ENCODE assay signal across 8 cellular contexts in the genomic region with DNA sequence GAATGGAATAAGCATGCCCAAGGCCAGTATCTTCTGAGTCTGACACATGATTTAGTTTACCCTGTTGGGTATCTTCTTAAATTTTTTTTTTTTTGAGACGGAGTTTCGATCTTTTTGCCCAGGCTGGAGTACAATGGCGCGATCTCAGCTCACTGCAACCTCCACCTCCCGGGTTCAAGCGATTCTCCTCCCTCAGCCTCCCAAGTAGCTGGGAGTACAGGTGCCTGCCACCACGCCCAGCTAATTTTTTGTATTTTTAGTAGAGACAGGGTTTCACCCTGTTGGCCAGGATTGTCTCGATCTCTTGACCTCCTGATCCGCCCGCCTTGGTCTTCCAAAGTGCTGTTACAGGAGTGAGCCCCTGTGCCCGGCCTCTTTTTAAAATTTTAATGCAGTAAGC. TPM values are rescaled to one million over a fixed set of nuclear protein-coding genes. Genes with fewer than 3 reads are reported as not detected.
DNase-seq lines count a peak whose midpoint lies in the region; ATAC-seq and TF ChIP-seq lines count a peak whose summit lies in the region.
"Not testable (repeated sequence)": the region's sequence is repeated elsewhere in the genome, so short reads cannot be mapped to it uniquely, and the experiment has no call there.

No MANE protein-coding gene starts in this region.

- H3K9ac ChIP-seq in BLaER1 treated with 17β-estradiol and CSF1 and Interleukin-3, amounts not matched to agents 10 nM and 100 nM: peak overlapping the region; percentile 95 to 100 (median 99)
- not testable (repeated sequence) for H3K9ac ChIP-seq in HUES6 (ENCODE audit: low read length)
- H3K9ac ChIP-seq in SK-N-SH: peak overlapping the region; percentile 99; the same call in 1 of the 2 replicates

- CTCF ChIA-PET in SK-N-SH (lab: Yijun Ruan, JAX): not testable (repeated sequence)

- TF ChIP-seq CTCF in SK-N-SH (IDR thresholded peaks at IDR 0.05); left ventricle myocardium inferior (IDR thresholded peaks at IDR 0.05; ENCODE audit: borderline replicate concordance); nephron progenitor cell (IDR thresholded peaks at IDR 0.05): not testable (repeated sequence)

- H3K27me3 ChIP-seq in BLaER1 treated with 17β-estradiol and CSF1 and Interleukin-3, amounts not matched to agents 10 nM and 100 nM; HUES6 (ENCODE audit: control insufficient read depth, insufficient read depth, low read length); SK-N-SH (ENCODE audit: insufficient read depth); left ventricle myocardium inferior (ENCODE audit: low read depth): not testable (repeated sequence)

- peak overlapping the region; percentile 93 for H3K4me3 Mint-ChIP-seq in activated T-helper 2 cell treated with anti-CD3 and anti-CD28 coated beads, Interferon-gamma antibody, Interleukin-2, Interleukin-4, amounts not matched to agents 10 μg/mL and 5 μg/mL and 100 μg/mL, durations not matched to agents 14 hours and 24 hours and 36 hours (ENCODE audit: low read depth)
- peak overlapping the region; percentile 37 for H3K4me3 Mint-ChIP-seq in dendritic cell treated with granulocyte-macrophage colony-stimulating factor and Interleukin-4, amounts not matched to agents 40 ng/mL and 50 ng/mL, for 4 days
- peak overlapping the region; percentile 98 for H3K4me3 Mint-ChIP-seq in nephron progenitor cell
- peak overlapping the region; percentile 93 to 94 for H3K4me3 Mint-ChIP-seq in stimulated activated naive CD8-positive, alpha-beta T cell treated with anti-CD3 and anti-CD28 coated beads, Interleukin-15, amount 100 ng/mL, for 72 hours

- H3K36me3 Mint-ChIP-seq in activated T-helper 2 cell treated with anti-CD3 and anti-CD28 coated beads, Interferon-gamma antibody, Interleukin-2, Interleukin-4, amounts not matched to agents 10 μg/mL and 5 μg/mL and 100 μg/mL, durations not matched to agents 14 hours and 24 hours and 36 hours (ENCODE audit: low read depth): peaks cover 42% of the 10 kb centered on the region
- H3K36me3 Mint-ChIP-seq in dendritic cell treated with granulocyte-macrophage colony-stimulating factor and Interleukin-4, amounts not matched to agents 40 ng/mL and 50 ng/mL, for 4 days (ENCODE audit: low read depth): peaks cover 46% of the 10 kb centered on the region
- H3K36me3 Mint-ChIP-seq in nephron progenitor cell (ENCODE audit: low read depth): peaks cover 58% of the 10 kb centered on the region

- H4K20me1 ChIP-seq in BLaER1 treated with 17β-estradiol and CSF1 and Interleukin-3, amounts not matched to agents 10 nM and 100 nM: peaks cover 59 to 60% (median 59%) of the 10 kb centered on the region in 11 experiments
- H4K20me1 ChIP-seq in SK-N-SH (ENCODE audit: insufficient read depth): peaks cover 60% of the 10 kb centered on the region

- H3K4me3 ChIP-seq in BLaER1 treated with 17β-estradiol and CSF1 and Interleukin-3, amounts not matched to agents 10 nM and 100 nM: peak overlapping the region; percentile 83 to 98 (median 96)
- H3K4me3 ChIP-seq in HUES6 (ENCODE audit: low read depth, low read length) (peak overlapping the region; percentile 100), SK-N-SH (ENCODE audit: low read depth in 2 of 2, low read length in 1 of 2) (peak overlapping the region; percentile 95; a peak in 3 of 4 replicates), left ventricle myocardium inferior (peak overlapping the region; percentile 92)

- ATAC-seq in stimulated activated naive CD8-positive, alpha-beta T cell treated with anti-CD3 and anti-CD28 coated beads, Interleukin-15, amount 100 ng/mL, for 72 hours: not testable (repeated sequence)

- 81% methylated on average over 11 of the region's 11 CpGs for WGBS in SK-N-SH (ENCODE audit: low lambda C conversion rate)

- H3K9me3 ChIP-seq in BLaER1 treated with 17β-estradiol and CSF1 and Interleukin-3, amounts not matched to agents 10 nM and 100 nM (replicated peaks in 1 of 11); HUES6 (ENCODE audit: control insufficient read depth, insufficient read depth, low read depth, low read length); SK-N-SH; left ventricle myocardium inferior (replicated peaks): not testable (repeated sequence)

- H3K4me1 ChIP-seq in BLaER1 treated with 17β-estradiol and CSF1 and Interleukin-3, amounts not matched to agents 10 nM and 100 nM: peaks cover 52 to 69% (median 63%) of the 10 kb centered on the region in 10 experiments
- peaks cover 17% of the 10 kb centered on the region for H3K4me1 ChIP-seq in HUES6 (ENCODE audit: control insufficient read depth, insufficient read depth, low read length)
- peaks cover 13 to 66% of the 10 kb centered on the region in 2 experiments for H3K4me1 ChIP-seq in SK-N-SH (ENCODE audit: control insufficient read depth in 1 of 2, insufficient read depth in 2 of 2, low read depth in 1 of 2, low read length in 1 of 2)
- peaks cover 82% of the 10 kb centered on the region for H3K4me1 ChIP-seq in left ventricle myocardium inferior

- H3K79me2 ChIP-seq in SK-N-SH (ENCODE audit: insufficient read depth): peaks cover 72% of the 10 kb centered on the region

- not testable (repeated sequence) for H3K27me3 Mint-ChIP-seq in activated T-helper 2 cell treated with anti-CD3 and anti-CD28 coated beads, Interferon-gamma antibody, Interleukin-2, Interleukin-4, amounts not matched to agents 10 μg/mL and 5 μg/mL and 100 μg/mL, durations not matched to agents 14 hours and 24 hours and 36 hours (ENCODE audit: low read depth); dendritic cell treated with granulocyte-macrophage colony-stimulating factor and Interleukin-4, amounts not matched to agents 40 ng/mL and 50 ng/mL, for 4 days; nephron progenitor cell (ENCODE audit: low read depth, poor library complexity); stimulated activated naive CD8-positive, alpha-beta T cell treated with anti-CD3 and anti-CD28 coated beads, Interleukin-15, amount 100 ng/mL, for 72 hours

- not testable (repeated sequence) for TF ChIP-seq RAD21 in SK-N-SH (IDR thresholded peaks at IDR 0.05; ENCODE audit: low read length)

- DNase-seq in SK-N-SH; activated T-helper 2 cell treated with anti-CD3 and anti-CD28 coated beads, Interferon-gamma antibody, Interleukin-2, Interleukin-4, amounts not matched to agents 10 μg/mL and 5 μg/mL and 100 μg/mL, durations not matched to agents 14 hours and 24 hours and 36 hours (ENCODE audit: low spot score); left ventricle myocardium inferior; nephron progenitor cell; stimulated activated naive CD8-positive, alpha-beta T cell treated with anti-CD3 and anti-CD28 coated beads, Interleukin-15, amount 100 ng/mL, for 72 hours: not testable (repeated sequence)

- not testable (repeated sequence) for H3K27ac Mint-ChIP-seq in activated T-helper 2 cell treated with anti-CD3 and anti-CD28 coated beads, Interferon-gamma antibody, Interleukin-2, Interleukin-4, amounts not matched to agents 10 μg/mL and 5 μg/mL and 100 μg/mL, durations not matched to agents 14 hours and 24 hours and 36 hours; dendritic cell treated with granulocyte-macrophage colony-stimulating factor and Interleukin-4, amounts not matched to agents 40 ng/mL and 50 ng/mL, for 4 days; nephron progenitor cell; stimulated activated naive CD8-positive, alpha-beta T cell treated with anti-CD3 and anti-CD28 coated beads, Interleukin-15, amount 100 ng/mL, for 72 hours

- not testable (repeated sequence) for TF ChIP-seq EP300 in SK-N-SH (IDR thresholded peaks at IDR 0.05; ENCODE audit: borderline replicate concordance in 1 of 2, low read depth in 1 of 2, low read length in 1 of 2)

- H3K9me3 Mint-ChIP-seq in activated T-helper 2 cell treated with anti-CD3 and anti-CD28 coated beads, Interferon-gamma antibody, Interleukin-2, Interleukin-4, amounts not matched to agents 10 μg/mL and 5 μg/mL and 100 μg/mL, durations not matched to agents 14 hours and 24 hours and 36 hours; dendritic cell treated with granulocyte-macrophage colony-stimulating factor and Interleukin-4, amounts not matched to agents 40 ng/mL and 50 ng/mL, for 4 days; nephron progenitor cell; stimulated activated naive CD8-positive, alpha-beta T cell treated with anti-CD3 and anti-CD28 coated beads, Interleukin-15, amount 100 ng/mL, for 72 hours: not testable (repeated sequence)

- POLR2A ChIA-PET in SK-N-SH (lab: Yijun Ruan, JAX): interaction anchor here (0.7 kb wide), 1 partner anchor 321 kb away, joined by 3 read pairs; no protein-coding TSS in a partner anchor

- H3K27ac ChIP-seq in BLaER1 treated with 17β-estradiol and CSF1 and Interleukin-3, amounts not matched to agents 10 nM and 100 nM: peak overlapping the region in 4 of 11 experiments; percentile 5 to 100 (median 99); a peak in 6 of 22 replicates
- H3K27ac ChIP-seq in HUES6 (ENCODE audit: low read depth, low read length): not testable (repeated sequence)
- H3K27ac ChIP-seq in SK-N-SH (ENCODE audit: low read depth in 2 of 2, low read length in 1 of 2) (0 out of 4 replicates have a peak overlapping the region, but pooled peaks of 1 of the 2 experiments have one; percentile 97), left ventricle myocardium inferior (replicated peaks) (peak overlapping the region; percentile 99)

- intact Hi-C loops in activated T-helper 2 cell treated with anti-CD3 and anti-CD28 coated beads, Interferon-gamma antibody, Interleukin-2, Interleukin-4, amounts not matched to agents 10 μg/mL and 5 μg/mL and 100 μg/mL, durations not matched to agents 14 hours and 24 hours and 36 hours (cut with micrococcal nuclease): loop anchor here (5.0 to 10.0 kb wide), 3 partner anchors 193 to 797 kb away; partner anchors contain the start of genes CD59 and HIPK3
- intact Hi-C loops in dendritic cell treated with granulocyte-macrophage colony-stimulating factor and Interleukin-4, amounts not matched to agents 40 ng/mL and 50 ng/mL, for 4 days (cut with micrococcal nuclease): loop anchor here (5.0 kb wide), 1 partner anchor 863 kb away; the partner anchor contains the start of genes APIP and PDHX
- intact Hi-C loops in left ventricle myocardium inferior (cut with micrococcal nuclease): loop anchor here (10.0 kb wide), 1 partner anchor 50 kb away; the partner anchor contains the start of gene NAT10

- H3K4me1 Mint-ChIP-seq in activated T-helper 2 cell treated with anti-CD3 and anti-CD28 coated beads, Interferon-gamma antibody, Interleukin-2, Interleukin-4, amounts not matched to agents 10 μg/mL and 5 μg/mL and 100 μg/mL, durations not matched to agents 14 hours and 24 hours and 36 hours (ENCODE audit: low read depth): peaks cover 30% of the 10 kb centered on the region
- peaks cover 38% of the 10 kb centered on the region for H3K4me1 Mint-ChIP-seq in dendritic cell treated with granulocyte-macrophage colony-stimulating factor and Interleukin-4, amounts not matched to agents 40 ng/mL and 50 ng/mL, for 4 days (ENCODE audit: low read depth)
- H3K4me1 Mint-ChIP-seq in nephron progenitor cell: peaks cover 47% of the 10 kb centered on the region
- H3K4me1 Mint-ChIP-seq in stimulated activated naive CD8-positive, alpha-beta T cell treated with anti-CD3 and anti-CD28 coated beads, Interleukin-15, amount 100 ng/mL, for 72 hours: peaks cover 44% of the 10 kb centered on the region

- H2AFZ ChIP-seq in SK-N-SH (ENCODE audit: low read depth): not testable (repeated sequence)

- H3K9me2 ChIP-seq in SK-N-SH: not testable (repeated sequence)

- peaks cover 14% of the 10 kb centered on the region for H3F3A ChIP-seq in SK-N-SH (replicated peaks; ENCODE audit: insufficient read depth)

- H3K4me2 ChIP-seq in BLaER1 treated with 17β-estradiol and CSF1 and Interleukin-3, amounts not matched to agents 10 nM and 100 nM: peak overlapping the region; percentile 73 to 94 (median 87)
- H3K4me2 ChIP-seq in SK-N-SH: peak overlapping the region; percentile 95

- H3K36me3 ChIP-seq in BLaER1 treated with 17β-estradiol and CSF1 and Interleukin-3, amounts not matched to agents 10 nM and 100 nM: peaks cover 22 to 67% (median 56%) of the 10 kb centered on the region in 11 experiments
- peaks cover 57% of the 10 kb centered on the region for H3K36me3 ChIP-seq in HUES6 (ENCODE audit: control insufficient read depth, insufficient read depth, low read length)
- H3K36me3 ChIP-seq in SK-N-SH (replicated peaks in 1 of 2; ENCODE audit: control insufficient read depth in 1 of 2, insufficient read depth in 2 of 2, low read length in 1 of 2): peaks cover 32 to 60% of the 10 kb centered on the region in 2 experiments
- peaks cover 11% of the 10 kb centered on the region for H3K36me3 ChIP-seq in left ventricle myocardium inferior

RNA-seq across cellular contexts. Expression of gene CAPRIN1, which starts 2.8 kb away (rescaled TPM):
- polyA plus RNA-seq in SK-N-SH (2012; rRNA removed): 67.1 and 93.4 TPM in 2 replicates
- polyA plus RNA-seq in SK-N-SH (2012; cell fraction: cytosol; rRNA removed): 90.0 and 90.5 TPM in 2 replicates
- 54.2 and 85.1 TPM in 2 replicates for polyA plus RNA-seq in SK-N-SH (2012; cell fraction: nucleus; rRNA removed)
- total RNA-seq in activated T-helper 2 cell treated with anti-CD3 and anti-CD28 coated beads, Interferon-gamma antibody, Interleukin-2, Interleukin-4, amounts not matched to agents 10 μg/mL and 5 μg/mL and 100 μg/mL, durations not matched to agents 14 hours and 24 hours and 36 hours: 285 and 286 TPM in 2 replicates
- total RNA-seq in left ventricle myocardium inferior: 112 TPM

RNA-seq across cellular contexts. Expression of gene NAT10, which starts 51.1 kb away (rescaled TPM):
- 31.0 and 38.4 TPM in 2 replicates for polyA plus RNA-seq in SK-N-SH (2012; rRNA removed)
- 20.5 and 21.8 TPM in 2 replicates for polyA plus RNA-seq in SK-N-SH (2012; cell fraction: cytosol; rRNA removed)
- 66.1 and 70.6 TPM in 2 replicates for polyA plus RNA-seq in SK-N-SH (2012; cell fraction: nucleus; rRNA removed)
- total RNA-seq in activated T-helper 2 cell treated with anti-CD3 and anti-CD28 coated beads, Interferon-gamma antibody, Interleukin-2, Interleukin-4, amounts not matched to agents 10 μg/mL and 5 μg/mL and 100 μg/mL, durations not matched to agents 14 hours and 24 hours and 36 hours: 124 and 125 TPM in 2 replicates
- 22.3 TPM for total RNA-seq in left ventricle myocardium inferior

Comparison
In these comparisons a context has a peak if more than half of its experiments do, and no peak if none do; other contexts are left out.
1. H3K4me3 Mint-ChIP-seq: peak in every context shown above with its lines; median percentile 98 in nephron progenitor cell; 94 in stimulated activated naive CD8-positive, alpha-beta T cell treated with anti-CD3 and anti-CD28 coated beads, Interleukin-15, amount 100 ng/mL, for 72 hours; 93 in activated T-helper 2 cell treated with anti-CD3 and anti-CD28 coated beads, Interferon-gamma antibody, Interleukin-2, Interleukin-4, amounts not matched to agents 10 μg/mL and 5 μg/mL and 100 μg/mL, durations not matched to agents 14 hours and 24 hours and 36 hours; 37 in dendritic cell treated with granulocyte-macrophage colony-stimulating factor and Interleukin-4, amounts not matched to agents 40 ng/mL and 50 ng/mL, for 4 days.